In genomic region chr2:239952251-239952650, GRCh38 we compare ENCODE assay signal across 1 cellular context.
TF ChIP-seq lines count a peak whose summit lies in the region.

No MANE protein-coding gene starts in this region.

TF ChIP-seq in HepG2, 621 proteins besides CTCF, POLR2A, EP300 and RAD21 (continued from another document):
- TF ChIP-seq ZNF646 (CRISPR knock-in tag; IDR thresholded peaks at IDR 0.05): no peak
- TF ChIP-seq ETV5 (CRISPR knock-in tag; IDR thresholded peaks at IDR 0.05; ENCODE audit: borderline replicate concordance): no peak
- TF ChIP-seq YEATS4 (CRISPR knock-in tag; IDR thresholded peaks at IDR 0.05; ENCODE audit: borderline replicate concordance): no peak
- TF ChIP-seq, protein P1, sequence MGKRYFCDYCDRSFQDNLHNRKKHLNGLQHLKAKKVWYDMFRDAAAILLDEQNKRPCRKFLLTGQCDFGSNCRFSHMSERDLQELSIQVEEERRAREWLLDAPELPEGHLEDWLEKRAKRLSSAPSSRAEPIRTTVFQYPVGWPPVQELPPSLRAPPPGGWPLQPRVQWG (CRISPR knock-in tag; IDR thresholded peaks at IDR 0.05; ENCODE audit: borderline replicate concordance, low read depth): no peak
- no peak for TF ChIP-seq NR2C2 (CRISPR knock-in tag; IDR thresholded peaks at IDR 0.05; ENCODE audit: borderline replicate concordance)
TF ChIP-seq in HepG2: peak in this region for 0.
